15 cellular contexts compared by ENCODE assay signal in genomic region chr3:184633185-184633584, GRCh38.
DNase-seq lines count a peak whose midpoint lies in the region; ATAC-seq and TF ChIP-seq lines count a peak whose summit lies in the region.
"Had no signal": no experiment of that assay in that cellular context is flagged by ENCODE, and none has a peak within 500 bp of the region (broad histone marks: within the 10 kb centered on the region; RNA-seq: fewer than 3 reads in every experiment).

No MANE protein-coding gene starts in this region.

- H3K4me3 ChIP-seq in cardiac muscle cell: no peak overlapping the region

- H3K27ac Mint-ChIP-seq in mesothelial cell of epicardium: peak overlapping the region; percentile 18
- peak overlapping the region; percentile 71 for H3K27ac Mint-ChIP-seq in type B pancreatic cell

- H3K27me3 Mint-ChIP-seq in mesothelial cell of epicardium (ENCODE audit: low read depth) (no peaks in the 10 kb centered on the region), type B pancreatic cell (peaks cover 3% of the 10 kb centered on the region)

- H3K9me3 ChIP-seq in cardiac muscle cell (ENCODE audit: low read depth): no peaks in the 10 kb centered on the region

- peak overlapping the region; percentile 94 for H3K27ac ChIP-seq in cardiac muscle cell

- H3K4me3 Mint-ChIP-seq in mesothelial cell of epicardium: no peak overlapping the region
- peak overlapping the region; percentile 11 for H3K4me3 Mint-ChIP-seq in type B pancreatic cell

- DNase-seq in cardiac muscle cell (ENCODE audit: low read depth in 1 of 2, low spot score in 1 of 2) (peak in 1 of 2 donors; percentile 79), Right ventricle myocardium inferior (ENCODE audit: missing footprints) (no peak), ecto neural progenitor cell (ENCODE audit: low spot score) (peak; percentile 83), mesothelial cell of epicardium (ENCODE audit: low spot score in 2 of 2, unreplicated experiment in 2 of 2) (no peak), type B pancreatic cell (ENCODE audit: extremely low spot score, unreplicated experiment) (no peak), iPS-NIHi7 (ENCODE audit: extremely low spot score) (no peak)
- no peak for DNase-seq in stimulated activated CD8-positive, alpha-beta memory T cell treated with anti-CD3 and anti-CD28 coated beads, Interleukin-4, amount 100 ng/mL, for 48 hours
- DNase-seq: C1 segment of cervical spinal cord, Karpas-422, NCI-H1930, NCI-H2171, NCI-H510A, OCI-M1, RPMI8226 had no signal

- no peaks in the 10 kb centered on the region for H3K36me3 ChIP-seq in cardiac muscle cell

- peaks cover 49% of the 10 kb centered on the region for H3K4me1 Mint-ChIP-seq in mesothelial cell of epicardium
- peaks cover 65% of the 10 kb centered on the region for H3K4me1 Mint-ChIP-seq in type B pancreatic cell (ENCODE audit: unreplicated experiment)

- intact Hi-C loops in Right ventricle myocardium inferior (cut with DNase I): no loop called here

- ATAC-seq in Right ventricle myocardium inferior (no peak), GM18861 (IDR thresholded peaks at IDR 0.05; ENCODE audit: unreplicated experiment) (no peak)

- TF ChIP-seq CTCF in cardiac muscle cell (IDR thresholded peaks at IDR 0.05; ENCODE audit: low read depth, low read length): no peak
- TF ChIP-seq CTCF in mesothelial cell of epicardium (IDR thresholded peaks at IDR 0.05; ENCODE audit: unreplicated experiment): no peak
- no peak for TF ChIP-seq CTCF in type B pancreatic cell (conservative IDR thresholded peaks at IDR 0.05)

- no peaks in the 10 kb centered on the region for H3K27me3 ChIP-seq in cardiac muscle cell

- H3K9me3 Mint-ChIP-seq in mesothelial cell of epicardium (no peaks in the 10 kb centered on the region), type B pancreatic cell (no peaks in the 10 kb centered on the region)

- peaks cover 79% of the 10 kb centered on the region for H3K4me1 ChIP-seq in cardiac muscle cell (ENCODE audit: low read depth)

- H3K36me3 Mint-ChIP-seq in mesothelial cell of epicardium (no peaks in the 10 kb centered on the region), type B pancreatic cell (no peaks in the 10 kb centered on the region)
